1 cellular context compared by ENCODE assay signal in genomic region chr6:13336553-13336952, GRCh38.
TF ChIP-seq lines count a peak whose summit lies in the region.

No MANE protein-coding gene starts in this region.

TF ChIP-seq in HepG2, 621 proteins besides CTCF, POLR2A, EP300 and RAD21 (continued from another document and continues in another):
- TF ChIP-seq ZBTB49 (CRISPR knock-in tag; IDR thresholded peaks at IDR 0.05; ENCODE audit: borderline replicate concordance) (no peak), ZNF563 (CRISPR knock-in tag; IDR thresholded peaks at IDR 0.05) (no peak), KLF6 (CRISPR knock-in tag; IDR thresholded peaks at IDR 0.05) (0 out of 2 replicates have a peak, but pooled peaks have one; percentile 24), IRX3 (CRISPR knock-in tag; IDR thresholded peaks at IDR 0.05; ENCODE audit: borderline replicate concordance, low read depth) (no peak), SMAD1 (CRISPR knock-in tag; IDR thresholded peaks at IDR 0.05; ENCODE audit: borderline replicate concordance, low read depth) (0 out of 2 replicates have a peak, but pooled peaks have one; percentile 27), RORA (CRISPR knock-in tag; IDR thresholded peaks at IDR 0.05) (no peak), ZNF777 (CRISPR knock-in tag; IDR thresholded peaks at IDR 0.05) (no peak), NFYC (CRISPR knock-in tag; IDR thresholded peaks at IDR 0.05) (no peak), ZNF619 (CRISPR knock-in tag; IDR thresholded peaks at IDR 0.05) (no peak), ZNF644 (CRISPR knock-in tag; IDR thresholded peaks at IDR 0.05; ENCODE audit: low read depth) (no peak), ARNTL (CRISPR knock-in tag; IDR thresholded peaks at IDR 0.05) (peak; percentile 28; the same call in 1 of the 2 replicates), GRHL1 (CRISPR knock-in tag; conservative IDR thresholded peaks at IDR 0.05) (no peak), ZSCAN12 (CRISPR knock-in tag; IDR thresholded peaks at IDR 0.05) (no peak), ARID3A (IDR thresholded peaks at IDR 0.05; ENCODE audit: low read depth, low read length) (0 out of 2 replicates have a peak, but pooled peaks have one; percentile 31), ZNF552 (CRISPR knock-in tag; IDR thresholded peaks at IDR 0.05; ENCODE audit: borderline replicate concordance) (no peak), MED8 (CRISPR knock-in tag; IDR thresholded peaks at IDR 0.05; ENCODE audit: insufficient replicate concordance) (no peak), MXD3 (CRISPR knock-in tag; IDR thresholded peaks at IDR 0.05) (no peak), ZIK1 (CRISPR knock-in tag; IDR thresholded peaks at IDR 0.05; ENCODE audit: borderline replicate concordance, low read depth) (no peak), RNF219 (CRISPR knock-in tag; IDR thresholded peaks at IDR 0.05) (no peak), GABPB1 (CRISPR knock-in tag; IDR thresholded peaks at IDR 0.05) (0 out of 2 replicates have a peak, but pooled peaks have one; percentile 10), ZBTB46 (CRISPR knock-in tag; IDR thresholded peaks at IDR 0.05; ENCODE audit: borderline replicate concordance) (no peak), ZNF549 (CRISPR knock-in tag; IDR thresholded peaks at IDR 0.05) (no peak), ZNF567 (CRISPR knock-in tag; IDR thresholded peaks at IDR 0.05; ENCODE audit: borderline replicate concordance) (no peak), CERS6 (CRISPR knock-in tag; IDR thresholded peaks at IDR 0.05) (no peak), AGO1 (IDR thresholded peaks at IDR 0.05; ENCODE audit: low read depth, low read length, poor library complexity, severe bottlenecking) (no peak), ZNF282 (IDR thresholded peaks at IDR 0.05; ENCODE audit: partially characterized antibody) (no peak), HMG20B (CRISPR knock-in tag; conservative IDR thresholded peaks at IDR 0.05) (no peak), STAG1 (CRISPR knock-in tag; IDR thresholded peaks at IDR 0.05) (peak; percentile 98), EEA1 (CRISPR knock-in tag; IDR thresholded peaks at IDR 0.05; ENCODE audit: borderline replicate concordance) (no peak), MXD1 (CRISPR knock-in tag; IDR thresholded peaks at IDR 0.05) (no peak), AKNA (CRISPR knock-in tag; IDR thresholded peaks at IDR 0.05; ENCODE audit: borderline replicate concordance) (no peak), KMT2A (CRISPR knock-in tag; IDR thresholded peaks at IDR 0.05) (no peak), ZNF350 (CRISPR knock-in tag; IDR thresholded peaks at IDR 0.05; ENCODE audit: borderline replicate concordance, low read depth) (peak; percentile 46; the same call in 1 of the 2 replicates), HDAC2 (CRISPR knock-in tag; IDR thresholded peaks at IDR 0.05) (no peak), ZBTB7B (CRISPR knock-in tag; IDR thresholded peaks at IDR 0.05) (no peak), ZNF800 (CRISPR knock-in tag; IDR thresholded peaks at IDR 0.05) (no peak), MIXL1 (CRISPR knock-in tag; IDR thresholded peaks at IDR 0.05) (peak; percentile 39; the same call in 1 of the 2 replicates), MYPOP (CRISPR knock-in tag; IDR thresholded peaks at IDR 0.05) (0 out of 2 replicates have a peak, but pooled peaks have one; percentile 43)
